13 cellular contexts compared by ENCODE assay signal in the genomic region with DNA sequence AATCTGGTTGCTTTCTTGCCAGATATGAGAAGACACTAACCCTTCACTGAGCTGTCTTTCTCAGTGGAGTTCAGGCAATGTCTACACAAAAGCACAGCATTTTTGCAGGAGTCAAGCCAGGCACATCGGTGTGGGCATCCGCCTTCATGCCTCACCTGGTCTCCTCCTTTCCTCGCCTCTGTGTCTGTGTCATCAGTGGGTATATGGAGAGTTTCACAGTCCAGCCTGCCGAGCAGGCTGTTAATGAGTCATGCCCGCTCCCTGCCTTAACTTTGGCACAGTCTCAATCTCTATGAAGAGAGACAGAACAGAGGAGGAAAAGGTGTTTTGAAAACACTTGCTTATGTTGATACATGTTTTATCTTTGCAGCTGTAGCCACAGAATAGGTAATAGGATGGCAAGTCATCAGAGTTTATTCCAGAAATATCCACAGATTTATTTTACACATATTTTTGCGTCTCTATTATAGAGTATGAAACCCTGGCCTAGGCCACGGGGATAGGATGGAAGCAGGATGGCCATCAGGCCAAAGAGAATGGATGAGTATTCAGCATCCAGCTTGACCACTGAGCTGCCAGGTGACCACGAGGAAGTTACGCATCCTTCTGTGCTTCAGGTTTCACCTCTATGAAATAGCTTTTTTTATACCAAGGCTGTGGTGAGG. TPM values are rescaled to one million over a fixed set of nuclear protein-coding genes. Genes with fewer than 3 reads are reported as not detected.
DNase-seq lines count a peak whose midpoint lies in the region; ATAC-seq, FAIRE-seq and TF ChIP-seq lines count a peak whose summit lies in the region.
"Had no signal": no experiment of that assay in that cellular context is flagged by ENCODE, and none has a peak within 500 bp of the region (broad histone marks: within the 10 kb centered on the region; RNA-seq: fewer than 3 reads in every experiment).

No MANE protein-coding gene starts in this region.

- H3K4me3 ChIP-seq in upper lobe of left lung = no peak overlapping the region
- H3K4me3 ChIP-seq in CD8-positive, alpha-beta memory T cell (ENCODE audit: low read length) = no peak overlapping the region
- H3K4me3 ChIP-seq: GM12878, psoas muscle had no signal

- ATAC-seq in upper lobe of left lung (ENCODE audit: low FRiP score in 2 of 2) = peak; percentile 45 to 62
- ATAC-seq: activated CD4-positive, CD25-positive, alpha-beta regulatory T cell treated with anti-CD3 and anti-CD28 coated beads, Interleukin-2, amount 50 U/mL, for 24 hours; GM12878; psoas muscle had no signal

- DNase-seq in DMS153 (lab: John Stamatoyannopoulos, UW) (peak; percentile 32), DMS153 treated with DMSO at 0.1 percent for 48 hours (lab: John Stamatoyannopoulos, UW; ENCODE audit: unreplicated experiment) (no peak), amniotic epithelial cell (ENCODE audit: low read depth) (peak; percentile 80), upper lobe of left lung (no peak), putamen (ENCODE audit: low spot score) (no peak), globus pallidus (ENCODE audit: low spot score) (no peak)
- no peak for DNase-seq in CD8-positive, alpha-beta memory T cell
- DNase-seq: 8988T, H9, psoas muscle had no signal

- 87 to 91% methylated on average over 9 of the region's 9 CpGs for WGBS in upper lobe of left lung, 2 donors

- no peak for TF ChIP-seq CTCF in upper lobe of left lung (IDR thresholded peaks at IDR 0.05)

- H3K36me3 Mint-ChIP-seq in CD8-positive, alpha-beta memory T cell = no peaks in the 10 kb centered on the region

- FAIRE-seq in islet of Langerhans (lab: Jason Lieb, UNC) = peak; percentile 88
- FAIRE-seq: GM12878 had no signal

- CTCF ChIA-PET in CD8-positive, alpha-beta memory T cell (lab: Charles Lee) = no interaction called here

- no peaks in the 10 kb centered on the region for H3K36me3 ChIP-seq in upper lobe of left lung
- H3K36me3 ChIP-seq in CD8-positive, alpha-beta memory T cell (ENCODE audit: insufficient read depth, low read length) = no peaks in the 10 kb centered on the region

- POLR2A ChIA-PET in CD8-positive, alpha-beta memory T cell (lab: Charles Lee) = no interaction called here

- no peak for TF ChIP-seq POLR2A in upper lobe of left lung (IDR thresholded peaks at IDR 0.05)

- H3K27me3 Mint-ChIP-seq in CD8-positive, alpha-beta memory T cell = peaks cover 4 to 11% of the 10 kb centered on the region in 2 donors

- no peaks in the 10 kb centered on the region for H3K9me3 ChIP-seq in upper lobe of left lung
- H3K9me3 ChIP-seq in CD8-positive, alpha-beta memory T cell (ENCODE audit: low read length) = no peaks in the 10 kb centered on the region
- H3K9me3 ChIP-seq: psoas muscle had no signal

- no peaks in the 10 kb centered on the region for H3K27me3 ChIP-seq in upper lobe of left lung
- H3K27me3 ChIP-seq in CD8-positive, alpha-beta memory T cell (ENCODE audit: insufficient read depth, low read length, poor library complexity, severe bottlenecking) = no peaks in the 10 kb centered on the region

- H3K27ac Mint-ChIP-seq in CD8-positive, alpha-beta memory T cell = no peak overlapping the region
- H3K27ac Mint-ChIP-seq: H9 had no signal

- no peak overlapping the region for H3K4me3 Mint-ChIP-seq in CD8-positive, alpha-beta memory T cell
- H3K4me3 Mint-ChIP-seq: H9 had no signal

- no peaks in the 10 kb centered on the region for H3K9me3 Mint-ChIP-seq in CD8-positive, alpha-beta memory T cell
- H3K9me3 Mint-ChIP-seq: H9 had no signal

- no peak for TF ChIP-seq EP300 in upper lobe of left lung (IDR thresholded peaks at IDR 0.05)

- no peak overlapping the region for H3K27ac ChIP-seq in upper lobe of left lung
- no peak overlapping the region for H3K27ac ChIP-seq in CD8-positive, alpha-beta memory T cell (ENCODE audit: low read depth, low read length)
- H3K27ac ChIP-seq: psoas muscle had no signal

- peaks cover 0 to 4% (median 0%) of the 10 kb centered on the region in 4 donors for H3K4me1 ChIP-seq in upper lobe of left lung
- no peaks in the 10 kb centered on the region for H3K4me1 ChIP-seq in CD8-positive, alpha-beta memory T cell (ENCODE audit: insufficient read depth, low read length)
- H3K4me1 ChIP-seq: psoas muscle had no signal

- H3K4me1 Mint-ChIP-seq in CD8-positive, alpha-beta memory T cell = no peaks in the 10 kb centered on the region
- H3K4me1 Mint-ChIP-seq: H9 had no signal

RNA-seq across cellular contexts. Expression of a gene that starts 32.8 kb away (rescaled TPM):
- total RNA-seq in upper lobe of left lung = 10 to 100 TPM in 5 of 6 donors, 1 to 10 TPM in 1; 9.6 to 31.4 (median 14.5) TPM
- under 1 TPM; 0.44 to 0.57 TPM for total RNA-seq in CD8-positive, alpha-beta memory T cell
- polyA plus RNA-seq in CD8-positive, alpha-beta memory T cell = 0.52 TPM

Comparison
In these comparisons a context has a peak if more than half of its experiments do, and no peak if none do; other contexts are left out.
1. DNase-seq: peak in DMS153 (single experiment) and amniotic epithelial cell (single experiment); none in DMS153 treated with DMSO at 0.1 percent for 48 hours (single experiment), upper lobe of left lung (0 of 2), putamen (single experiment), CD8-positive, alpha-beta memory T cell (0 of 5) and globus pallidus (single experiment).
2. RNA of a gene that starts 32.8 kb away (total RNA-seq): 9.6 to 31.4 TPM in upper lobe of left lung; 0.44 to 0.57 TPM in CD8-positive, alpha-beta memory T cell; every median in the first group is over 4 times any median in the second.